ENCODE assay signal across 2 cellular contexts in the genomic region with DNA sequence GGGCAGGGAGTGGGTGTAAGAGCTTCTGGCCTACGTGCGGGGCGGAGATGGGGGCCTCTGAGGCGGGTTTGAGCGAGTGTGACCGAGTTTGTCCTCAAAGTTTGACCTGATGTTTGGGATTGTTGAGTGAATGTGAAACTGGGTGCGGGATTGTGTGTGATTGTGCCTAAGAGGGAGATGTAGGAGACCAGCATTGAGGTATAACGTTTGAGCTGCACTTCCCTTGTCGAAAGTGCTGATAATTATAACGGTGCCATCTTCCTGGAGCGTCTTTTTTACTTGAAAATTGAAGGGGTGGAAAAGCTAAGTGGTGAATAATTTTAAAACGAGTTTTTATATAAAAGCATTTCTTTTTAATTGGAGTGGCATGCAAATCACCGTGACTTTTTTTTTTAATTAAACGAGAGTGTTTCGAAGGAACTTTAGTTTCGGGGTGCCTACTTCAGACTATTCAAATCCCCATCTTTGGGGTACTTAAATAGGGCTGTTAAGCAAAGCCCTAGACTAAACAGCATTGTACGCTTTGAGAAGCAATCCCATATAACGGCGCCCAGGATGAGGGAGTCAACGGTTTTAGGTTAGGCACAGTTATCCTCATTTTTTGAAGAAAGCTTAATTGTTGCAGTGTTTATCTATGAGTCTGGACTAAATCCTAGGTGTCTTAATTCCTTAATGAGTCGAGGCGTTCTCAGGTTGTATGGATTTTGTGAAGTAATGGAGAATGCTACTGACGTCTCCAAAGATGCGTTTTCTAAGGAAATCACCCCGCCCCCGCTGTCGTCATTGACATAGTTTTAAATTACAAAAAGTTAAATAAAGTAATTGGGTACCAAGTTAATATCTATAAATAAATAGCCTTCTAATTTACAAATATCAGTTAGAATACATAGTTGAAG.
TF ChIP-seq lines count a peak whose summit lies in the region.

No MANE protein-coding gene starts in this region.

TF ChIP-seq in K562, 482 proteins besides CTCF, POLR2A, EP300 and RAD21 (continued from another document and continues in another):
- peak; percentile 68; the same call in 1 of the 2 replicates for TF ChIP-seq ZNF12 (CRISPR knock-in tag; IDR thresholded peaks at IDR 0.05)
- no peak for TF ChIP-seq MTA2 (IDR thresholded peaks at IDR 0.05; ENCODE audit: low read depth)
- TF ChIP-seq ZKSCAN1 (IDR thresholded peaks at IDR 0.05; ENCODE audit: low read depth, low read length): no peak
- no peak for TF ChIP-seq HNRNPH1 (optimal IDR thresholded peaks at IDR 0.05; ENCODE audit: low read depth, low read length)
- TF ChIP-seq KAT7 (CRISPR knock-in tag; IDR thresholded peaks at IDR 0.05; ENCODE audit: borderline replicate concordance): no peak; the same call in 1 of the 2 replicates
- TF ChIP-seq, protein P1, sequence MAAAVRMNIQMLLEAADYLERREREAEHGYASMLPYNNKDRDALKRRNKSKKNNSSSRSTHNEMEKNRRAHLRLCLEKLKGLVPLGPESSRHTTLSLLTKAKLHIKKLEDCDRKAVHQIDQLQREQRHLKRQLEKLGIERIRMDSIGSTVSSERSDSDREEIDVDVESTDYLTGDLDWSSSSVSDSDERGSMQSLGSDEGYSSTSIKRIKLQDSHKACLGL (CRISPR knock-in tag; IDR thresholded peaks at IDR 0.05; ENCODE audit: borderline replicate concordance, poor library complexity, severe bottlenecking): no peak
- no peak for TF ChIP-seq NEUROD1 (IDR thresholded peaks at IDR 0.05; ENCODE audit: borderline replicate concordance, low read depth, low read length, partially characterized antibody)
- no peak for TF ChIP-seq DMBX1 (CRISPR knock-in tag; IDR thresholded peaks at IDR 0.05; ENCODE audit: borderline replicate concordance)
- TF ChIP-seq SMARCA5 (IDR thresholded peaks at IDR 0.05): no peak
- no peak for TF ChIP-seq PTTG1 (tag; IDR thresholded peaks at IDR 0.05; ENCODE audit: low read depth)
- no peak; the same call in 1 of the 2 replicates for TF ChIP-seq C11orf30 (IDR thresholded peaks at IDR 0.05; ENCODE audit: low read depth)
- no peak for TF ChIP-seq POLR2AphosphoS5 (IDR thresholded peaks at IDR 0.05; ENCODE audit: control insufficient read depth, insufficient read depth, low read depth, low read length)
- no peak for TF ChIP-seq HNRNPLL (IDR thresholded peaks at IDR 0.05; ENCODE audit: low read depth, low read length, poor library complexity, severe bottlenecking)
- no peak for TF ChIP-seq CSDE1 (IDR thresholded peaks at IDR 0.05)
- TF ChIP-seq PTBP1 (IDR thresholded peaks at IDR 0.05; ENCODE audit: low read depth, low read length): no peak
- no peak for TF ChIP-seq MYC (IDR thresholded peaks at IDR 0.05; ENCODE audit: low read depth, low read length)
- peak; percentile 5; the same call in 1 of the 2 replicates for TF ChIP-seq MYC (CRISPR knock-in tag; IDR thresholded peaks at IDR 0.05; ENCODE audit: borderline replicate concordance, low read depth)
- TF ChIP-seq E2F3 (CRISPR knock-in tag; IDR thresholded peaks at IDR 0.05): no peak
- TF ChIP-seq, protein P2, sequence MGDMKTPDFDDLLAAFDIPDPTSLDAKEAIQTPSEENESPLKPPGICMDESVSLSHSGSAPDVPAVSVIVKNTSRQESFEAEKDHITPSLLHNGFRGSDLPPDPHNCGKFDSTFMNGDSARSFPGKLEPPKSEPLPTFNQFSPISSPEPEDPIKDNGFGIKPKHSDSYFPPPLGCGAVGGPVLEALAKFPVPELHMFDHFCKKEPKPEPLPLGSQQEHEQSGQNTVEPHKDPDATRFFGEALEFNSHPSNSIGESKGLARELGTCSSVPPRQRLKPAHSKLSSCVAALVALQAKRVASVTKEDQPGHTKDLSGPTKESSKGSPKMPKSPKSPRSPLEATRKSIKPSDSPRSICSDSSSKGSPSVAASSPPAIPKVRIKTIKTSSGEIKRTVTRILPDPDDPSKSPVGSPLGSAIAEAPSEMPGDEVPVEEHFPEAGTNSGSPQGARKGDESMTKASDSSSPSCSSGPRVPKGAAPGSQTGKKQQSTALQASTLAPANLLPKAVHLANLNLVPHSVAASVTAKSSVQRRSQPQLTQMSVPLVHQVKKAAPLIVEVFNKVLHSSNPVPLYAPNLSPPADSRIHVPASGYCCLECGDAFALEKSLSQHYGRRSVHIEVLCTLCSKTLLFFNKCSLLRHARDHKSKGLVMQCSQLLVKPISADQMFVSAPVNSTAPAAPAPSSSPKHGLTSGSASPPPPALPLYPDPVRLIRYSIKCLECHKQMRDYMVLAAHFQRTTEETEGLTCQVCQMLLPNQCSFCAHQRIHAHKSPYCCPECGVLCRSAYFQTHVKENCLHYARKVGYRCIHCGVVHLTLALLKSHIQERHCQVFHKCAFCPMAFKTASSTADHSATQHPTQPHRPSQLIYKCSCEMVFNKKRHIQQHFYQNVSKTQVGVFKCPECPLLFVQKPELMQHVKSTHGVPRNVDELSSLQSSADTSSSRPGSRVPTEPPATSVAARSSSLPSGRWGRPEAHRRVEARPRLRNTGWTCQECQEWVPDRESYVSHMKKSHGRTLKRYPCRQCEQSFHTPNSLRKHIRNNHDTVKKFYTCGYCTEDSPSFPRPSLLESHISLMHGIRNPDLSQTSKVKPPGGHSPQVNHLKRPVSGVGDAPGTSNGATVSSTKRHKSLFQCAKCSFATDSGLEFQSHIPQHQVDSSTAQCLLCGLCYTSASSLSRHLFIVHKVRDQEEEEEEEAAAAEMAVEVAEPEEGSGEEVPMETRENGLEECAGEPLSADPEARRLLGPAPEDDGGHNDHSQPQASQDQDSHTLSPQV (IDR thresholded peaks at IDR 0.05): no peak
- TF ChIP-seq, protein P3, sequence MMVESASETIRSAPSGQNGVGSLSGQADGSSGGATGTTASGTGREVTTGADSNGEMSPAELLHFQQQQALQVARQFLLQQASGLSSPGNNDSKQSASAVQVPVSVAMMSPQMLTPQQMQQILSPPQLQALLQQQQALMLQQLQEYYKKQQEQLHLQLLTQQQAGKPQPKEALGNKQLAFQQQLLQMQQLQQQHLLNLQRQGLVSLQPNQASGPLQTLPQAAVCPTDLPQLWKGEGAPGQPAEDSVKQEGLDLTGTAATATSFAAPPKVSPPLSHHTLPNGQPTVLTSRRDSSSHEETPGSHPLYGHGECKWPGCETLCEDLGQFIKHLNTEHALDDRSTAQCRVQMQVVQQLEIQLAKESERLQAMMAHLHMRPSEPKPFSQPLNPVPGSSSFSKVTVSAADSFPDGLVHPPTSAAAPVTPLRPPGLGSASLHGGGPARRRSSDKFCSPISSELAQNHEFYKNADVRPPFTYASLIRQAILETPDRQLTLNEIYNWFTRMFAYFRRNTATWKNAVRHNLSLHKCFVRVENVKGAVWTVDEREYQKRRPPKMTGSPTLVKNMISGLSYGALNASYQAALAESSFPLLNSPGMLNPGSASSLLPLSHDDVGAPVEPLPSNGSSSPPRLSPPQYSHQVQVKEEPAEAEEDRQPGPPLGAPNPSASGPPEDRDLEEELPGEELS (CRISPR knock-in tag; IDR thresholded peaks at IDR 0.05; ENCODE audit: borderline replicate concordance): 0 out of 2 replicates have a peak, but pooled peaks have one; percentile 11
- TF ChIP-seq, protein P4, sequence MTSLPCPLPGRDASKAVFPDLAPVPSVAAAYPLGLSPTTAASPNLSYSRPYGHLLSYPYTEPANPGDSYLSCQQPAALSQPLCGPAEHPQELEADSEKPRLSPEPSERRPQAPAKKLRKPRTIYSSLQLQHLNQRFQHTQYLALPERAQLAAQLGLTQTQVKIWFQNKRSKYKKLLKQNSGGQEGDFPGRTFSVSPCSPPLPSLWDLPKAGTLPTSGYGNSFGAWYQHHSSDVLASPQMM (CRISPR knock-in tag; IDR thresholded peaks at IDR 0.05): no peak

TF ChIP-seq in HepG2, 621 proteins besides CTCF, POLR2A, EP300 and RAD21 (continued from another document and continues in another):
- TF ChIP-seq, protein P5, sequence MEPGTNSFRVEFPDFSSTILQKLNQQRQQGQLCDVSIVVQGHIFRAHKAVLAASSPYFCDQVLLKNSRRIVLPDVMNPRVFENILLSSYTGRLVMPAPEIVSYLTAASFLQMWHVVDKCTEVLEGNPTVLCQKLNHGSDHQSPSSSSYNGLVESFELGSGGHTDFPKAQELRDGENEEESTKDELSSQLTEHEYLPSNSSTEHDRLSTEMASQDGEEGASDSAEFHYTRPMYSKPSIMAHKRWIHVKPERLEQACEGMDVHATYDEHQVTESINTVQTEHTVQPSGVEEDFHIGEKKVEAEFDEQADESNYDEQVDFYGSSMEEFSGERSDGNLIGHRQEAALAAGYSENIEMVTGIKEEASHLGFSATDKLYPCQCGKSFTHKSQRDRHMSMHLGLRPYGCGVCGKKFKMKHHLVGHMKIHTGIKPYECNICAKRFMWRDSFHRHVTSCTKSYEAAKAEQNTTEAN (CRISPR knock-in tag; conservative IDR thresholded peaks at IDR 0.05): no peak
- TF ChIP-seq, protein P6, sequence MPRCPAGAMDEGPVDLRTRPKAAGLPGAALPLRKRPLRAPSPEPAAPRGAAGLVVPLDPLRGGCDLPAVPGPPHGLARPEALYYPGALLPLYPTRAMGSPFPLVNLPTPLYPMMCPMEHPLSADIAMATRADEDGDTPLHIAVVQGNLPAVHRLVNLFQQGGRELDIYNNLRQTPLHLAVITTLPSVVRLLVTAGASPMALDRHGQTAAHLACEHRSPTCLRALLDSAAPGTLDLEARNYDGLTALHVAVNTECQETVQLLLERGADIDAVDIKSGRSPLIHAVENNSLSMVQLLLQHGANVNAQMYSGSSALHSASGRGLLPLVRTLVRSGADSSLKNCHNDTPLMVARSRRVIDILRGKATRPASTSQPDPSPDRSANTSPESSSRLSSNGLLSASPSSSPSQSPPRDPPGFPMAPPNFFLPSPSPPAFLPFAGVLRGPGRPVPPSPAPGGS (CRISPR knock-in tag; IDR thresholded peaks at IDR 0.05): no peak; the same call in 1 of the 2 replicates
- no peak for TF ChIP-seq ZNF121 (CRISPR knock-in tag; IDR thresholded peaks at IDR 0.05)
- TF ChIP-seq, protein P7, sequence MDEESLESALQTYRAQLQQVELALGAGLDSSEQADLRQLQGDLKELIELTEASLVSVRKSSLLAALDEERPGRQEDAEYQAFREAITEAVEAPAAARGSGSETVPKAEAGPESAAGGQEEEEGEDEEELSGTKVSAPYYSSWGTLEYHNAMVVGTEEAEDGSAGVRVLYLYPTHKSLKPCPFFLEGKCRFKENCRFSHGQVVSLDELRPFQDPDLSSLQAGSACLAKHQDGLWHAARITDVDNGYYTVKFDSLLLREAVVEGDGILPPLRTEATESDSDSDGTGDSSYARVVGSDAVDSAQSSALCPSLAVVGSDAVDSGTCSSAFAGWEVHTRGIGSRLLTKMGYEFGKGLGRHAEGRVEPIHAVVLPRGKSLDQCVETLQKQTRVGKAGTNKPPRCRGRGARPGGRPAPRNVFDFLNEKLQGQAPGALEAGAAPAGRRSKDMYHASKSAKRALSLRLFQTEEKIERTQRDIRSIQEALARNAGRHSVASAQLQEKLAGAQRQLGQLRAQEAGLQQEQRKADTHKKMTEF (CRISPR knock-in tag; IDR thresholded peaks at IDR 0.05): no peak; the same call in 1 of the 2 replicates
- TF ChIP-seq KLF6 (CRISPR knock-in tag; IDR thresholded peaks at IDR 0.05): no peak
- TF ChIP-seq ZFP36L1 (CRISPR knock-in tag; IDR thresholded peaks at IDR 0.05): no peak
- TF ChIP-seq, protein P8, sequence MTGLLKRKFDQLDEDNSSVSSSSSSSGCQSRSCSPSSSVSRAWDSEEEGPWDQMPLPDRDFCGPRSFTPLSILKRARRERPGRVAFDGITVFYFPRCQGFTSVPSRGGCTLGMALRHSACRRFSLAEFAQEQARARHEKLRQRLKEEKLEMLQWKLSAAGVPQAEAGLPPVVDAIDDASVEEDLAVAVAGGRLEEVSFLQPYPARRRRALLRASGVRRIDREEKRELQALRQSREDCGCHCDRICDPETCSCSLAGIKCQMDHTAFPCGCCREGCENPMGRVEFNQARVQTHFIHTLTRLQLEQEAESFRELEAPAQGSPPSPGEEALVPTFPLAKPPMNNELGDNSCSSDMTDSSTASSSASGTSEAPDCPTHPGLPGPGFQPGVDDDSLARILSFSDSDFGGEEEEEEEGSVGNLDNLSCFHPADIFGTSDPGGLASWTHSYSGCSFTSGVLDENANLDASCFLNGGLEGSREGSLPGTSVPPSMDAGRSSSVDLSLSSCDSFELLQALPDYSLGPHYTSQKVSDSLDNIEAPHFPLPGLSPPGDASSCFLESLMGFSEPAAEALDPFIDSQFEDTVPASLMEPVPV (CRISPR knock-in tag; IDR thresholded peaks at IDR 0.05): no peak
- TF ChIP-seq KDM6A (CRISPR knock-in tag; IDR thresholded peaks at IDR 0.05; ENCODE audit: low read depth): no peak
- TF ChIP-seq ZSCAN9 (CRISPR knock-in tag; IDR thresholded peaks at IDR 0.05; ENCODE audit: borderline replicate concordance): no peak
- TF ChIP-seq, protein P9, sequence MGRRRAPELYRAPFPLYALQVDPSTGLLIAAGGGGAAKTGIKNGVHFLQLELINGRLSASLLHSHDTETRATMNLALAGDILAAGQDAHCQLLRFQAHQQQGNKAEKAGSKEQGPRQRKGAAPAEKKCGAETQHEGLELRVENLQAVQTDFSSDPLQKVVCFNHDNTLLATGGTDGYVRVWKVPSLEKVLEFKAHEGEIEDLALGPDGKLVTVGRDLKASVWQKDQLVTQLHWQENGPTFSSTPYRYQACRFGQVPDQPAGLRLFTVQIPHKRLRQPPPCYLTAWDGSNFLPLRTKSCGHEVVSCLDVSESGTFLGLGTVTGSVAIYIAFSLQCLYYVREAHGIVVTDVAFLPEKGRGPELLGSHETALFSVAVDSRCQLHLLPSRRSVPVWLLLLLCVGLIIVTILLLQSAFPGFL (CRISPR knock-in tag; IDR thresholded peaks at IDR 0.05): no peak
- no peak for TF ChIP-seq ZIK1 (CRISPR knock-in tag; IDR thresholded peaks at IDR 0.05; ENCODE audit: borderline replicate concordance, low read depth)
- no peak for TF ChIP-seq RCOR2 (CRISPR knock-in tag; IDR thresholded peaks at IDR 0.05)
- no peak for TF ChIP-seq CCDC6 (CRISPR knock-in tag; IDR thresholded peaks at IDR 0.05)
- TF ChIP-seq HOXA9 (CRISPR knock-in tag; IDR thresholded peaks at IDR 0.05; ENCODE audit: borderline replicate concordance): no peak
- no peak for TF ChIP-seq NR1H2 (CRISPR knock-in tag; IDR thresholded peaks at IDR 0.05; ENCODE audit: borderline replicate concordance, low read depth)
- TF ChIP-seq ZSCAN25 (CRISPR knock-in tag; IDR thresholded peaks at IDR 0.05): no peak
- no peak for TF ChIP-seq EED (CRISPR knock-in tag; IDR thresholded peaks at IDR 0.05)
- 0 out of 2 replicates have a peak, but pooled peaks have one; percentile 17 for TF ChIP-seq NR2F2 (IDR thresholded peaks at IDR 0.05; ENCODE audit: borderline replicate concordance, low read depth)
- TF ChIP-seq, protein P10, sequence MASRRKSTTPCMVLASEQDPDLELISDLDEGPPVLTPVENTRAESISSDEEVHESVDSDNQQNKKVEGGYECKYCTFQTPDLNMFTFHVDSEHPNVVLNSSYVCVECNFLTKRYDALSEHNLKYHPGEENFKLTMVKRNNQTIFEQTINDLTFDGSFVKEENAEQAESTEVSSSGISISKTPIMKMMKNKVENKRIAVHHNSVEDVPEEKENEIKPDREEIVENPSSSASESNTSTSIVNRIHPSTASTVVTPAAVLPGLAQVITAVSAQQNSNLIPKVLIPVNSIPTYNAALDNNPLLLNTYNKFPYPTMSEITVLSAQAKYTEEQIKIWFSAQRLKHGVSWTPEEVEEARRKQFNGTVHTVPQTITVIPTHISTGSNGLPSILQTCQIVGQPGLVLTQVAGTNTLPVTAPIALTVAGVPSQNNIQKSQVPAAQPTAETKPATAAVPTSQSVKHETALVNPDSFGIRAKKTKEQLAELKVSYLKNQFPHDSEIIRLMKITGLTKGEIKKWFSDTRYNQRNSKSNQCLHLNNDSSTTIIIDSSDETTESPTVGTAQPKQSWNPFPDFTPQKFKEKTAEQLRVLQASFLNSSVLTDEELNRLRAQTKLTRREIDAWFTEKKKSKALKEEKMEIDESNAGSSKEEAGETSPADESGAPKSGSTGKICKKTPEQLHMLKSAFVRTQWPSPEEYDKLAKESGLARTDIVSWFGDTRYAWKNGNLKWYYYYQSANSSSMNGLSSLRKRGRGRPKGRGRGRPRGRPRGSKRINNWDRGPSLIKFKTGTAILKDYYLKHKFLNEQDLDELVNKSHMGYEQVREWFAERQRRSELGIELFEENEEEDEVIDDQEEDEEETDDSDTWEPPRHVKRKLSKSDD (CRISPR knock-in tag; IDR thresholded peaks at IDR 0.05; ENCODE audit: low read depth): no peak
- 0 out of 2 replicates have a peak, but pooled peaks have one; percentile 7 for TF ChIP-seq ZBTB7B (CRISPR knock-in tag; IDR thresholded peaks at IDR 0.05)
